11 cellular contexts compared by ENCODE assay signal in genomic region chrX:135099493-135099783, GRCh38. TPM values are rescaled to one million over a fixed set of nuclear protein-coding genes. Genes with fewer than 3 reads are reported as not detected.
A peak's percentile ranks its signal among the peaks of the same experiment; 100 is the strongest.
DNase-seq lines count a peak whose midpoint lies in the region; ATAC-seq and TF ChIP-seq lines count a peak whose summit lies in the region.
"Had no signal": no experiment of that assay in that cellular context is flagged by ENCODE, and none has a peak within 500 bp of the region (broad histone marks: within the 10 kb centered on the region; RNA-seq: fewer than 3 reads in every experiment).

No MANE protein-coding gene starts in this region.

- intact Hi-C loops in right cardiac atrium (cut with DNase I) (no loop called here), cardiac septum (cut with DNase I) (no loop called here)

- CTCF ChIA-PET in activated CD4-positive, alpha-beta memory T cell treated with anti-CD3 and anti-CD28 coated beads, Interleukin-2, amount 10 ng/mL, durations not matched to agents 7 days and 5 days (lab: Charles Lee): no interaction called here

- no peaks in the 10 kb centered on the region for H3K9me3 Mint-ChIP-seq in activated CD4-positive, alpha-beta memory T cell treated with anti-CD3 and anti-CD28 coated beads, Interleukin-2, amount 10 ng/mL, durations not matched to agents 7 days and 5 days
- peaks cover 6% of the 10 kb centered on the region for H3K9me3 Mint-ChIP-seq in type B pancreatic cell

- no peak for TF ChIP-seq CTCF in type B pancreatic cell (conservative IDR thresholded peaks at IDR 0.05)

- no peaks in the 10 kb centered on the region for H3K9me3 ChIP-seq in right cardiac atrium (ENCODE audit: control insufficient read depth, low read length)
- H3K9me3 ChIP-seq in iPS-18a (ENCODE audit: control insufficient read depth, low read depth, low read length): peaks cover 1% of the 10 kb centered on the region
- H3K9me3 ChIP-seq: heart right ventricle had no signal

- H3K9ac ChIP-seq in iPS-18a (ENCODE audit: low read length): no peak overlapping the region

- H3K27ac Mint-ChIP-seq in activated CD4-positive, alpha-beta memory T cell treated with anti-CD3 and anti-CD28 coated beads, Interleukin-2, amount 10 ng/mL, durations not matched to agents 7 days and 5 days: no peak overlapping the region
- H3K27ac Mint-ChIP-seq in type B pancreatic cell: no peak overlapping the region

- H3K27me3 ChIP-seq in right cardiac atrium (ENCODE audit: control insufficient read depth, insufficient read depth) (no peaks in the 10 kb centered on the region), iPS-18a (ENCODE audit: control insufficient read depth, insufficient read depth, low read length) (peaks cover 9% of the 10 kb centered on the region)

- ATAC-seq in right cardiac atrium: no peak
- no peak for ATAC-seq in HG03196 (IDR thresholded peaks at IDR 0.05; ENCODE audit: unreplicated experiment)

- peak overlapping the region; percentile 67 for H3K4me3 ChIP-seq in right cardiac atrium (ENCODE audit: low read length)
- peak overlapping the region; percentile 25 for H3K4me3 ChIP-seq in iPS-18a (ENCODE audit: low read length)

- H3K36me3 ChIP-seq in iPS-18a (ENCODE audit: control insufficient read depth, low read depth, low read length): no peaks in the 10 kb centered on the region
- H3K36me3 ChIP-seq: heart right ventricle had no signal

- H3K4me1 Mint-ChIP-seq in activated CD4-positive, alpha-beta memory T cell treated with anti-CD3 and anti-CD28 coated beads, Interleukin-2, amount 10 ng/mL, durations not matched to agents 7 days and 5 days: peaks cover 8% of the 10 kb centered on the region
- H3K4me1 Mint-ChIP-seq in type B pancreatic cell (ENCODE audit: unreplicated experiment): peaks cover 3% of the 10 kb centered on the region

- H3K27ac ChIP-seq in right cardiac atrium (ENCODE audit: low read length) (no peak overlapping the region), iPS-18a (ENCODE audit: low read length) (no peak overlapping the region)
- H3K27ac ChIP-seq: C4-2B, heart right ventricle had no signal

- peaks cover 51% of the 10 kb centered on the region for H3K27me3 Mint-ChIP-seq in activated CD4-positive, alpha-beta memory T cell treated with anti-CD3 and anti-CD28 coated beads, Interleukin-2, amount 10 ng/mL, durations not matched to agents 7 days and 5 days
- H3K27me3 Mint-ChIP-seq in type B pancreatic cell: peaks cover 30% of the 10 kb centered on the region

- peak overlapping the region; percentile 63 for H3K4me3 Mint-ChIP-seq in activated CD4-positive, alpha-beta memory T cell treated with anti-CD3 and anti-CD28 coated beads, Interleukin-2, amount 10 ng/mL, durations not matched to agents 7 days and 5 days
- peak overlapping the region; percentile 71 for H3K4me3 Mint-ChIP-seq in type B pancreatic cell

- H3K4me1 ChIP-seq in right cardiac atrium (ENCODE audit: control insufficient read depth, insufficient read depth, low read length): no peaks in the 10 kb centered on the region
- no peaks in the 10 kb centered on the region for H3K4me1 ChIP-seq in iPS-18a (ENCODE audit: control insufficient read depth, low read depth, low read length)

- DNase-seq in right cardiac atrium (no peak), cardiac septum (ENCODE audit: low spot score) (no peak), type B pancreatic cell (ENCODE audit: extremely low spot score, unreplicated experiment) (no peak), cerebellum (ENCODE audit: low spot score) (no peak), SKM-1 (lab: John Stamatoyannopoulos, UW; ENCODE audit: unreplicated experiment) (no peak)
- no peak for DNase-seq in activated CD4-positive, alpha-beta memory T cell treated with anti-CD3 and anti-CD28 coated beads, Interleukin-2, amount 10 ng/mL, durations not matched to agents 7 days and 5 days

- POLR2A ChIA-PET in activated CD4-positive, alpha-beta memory T cell treated with anti-CD3 and anti-CD28 coated beads, Interleukin-2, amount 10 ng/mL, durations not matched to agents 7 days and 5 days (lab: Charles Lee): no interaction called here

- WGBS in right cardiac atrium: 52% methylated on average over 10 of the region's 10 CpGs

- no peaks in the 10 kb centered on the region for H3K36me3 Mint-ChIP-seq in activated CD4-positive, alpha-beta memory T cell treated with anti-CD3 and anti-CD28 coated beads, Interleukin-2, amount 10 ng/mL, durations not matched to agents 7 days and 5 days (ENCODE audit: low read depth)
- no peaks in the 10 kb centered on the region for H3K36me3 Mint-ChIP-seq in type B pancreatic cell

RNA-seq across cellular contexts. Expression of gene SMIM10L2B, which starts 0.9 kb away (rescaled TPM):
- total RNA-seq in right cardiac atrium (10 to 100 TPM; 11.4 to 18.9 (median 15.4) TPM), cardiac septum (2.0 TPM), type B pancreatic cell (ENCODE audit: low replicate concordance) (3.4 and 5.3 TPM in 2 replicates), cerebellum (3.1 TPM)
- 19.2 TPM for polyA plus RNA-seq in right cardiac atrium
- total RNA-seq in activated CD4-positive, alpha-beta memory T cell treated with anti-CD3 and anti-CD28 coated beads, Interleukin-2, amount 10 ng/mL, durations not matched to agents 7 days and 5 days: under 1 TPM in 1 of 2 experiments, not detected in 1; 0.15 TPM

RNA-seq across cellular contexts. Expression of gene ETDB, which starts 20.9 kb away (rescaled TPM):
- total RNA-seq in right cardiac atrium (not detected), cardiac septum (not detected), type B pancreatic cell (ENCODE audit: low replicate concordance) (not detected in 2 replicates), cerebellum (not detected)
- not detected for polyA plus RNA-seq in right cardiac atrium
- not detected for total RNA-seq in activated CD4-positive, alpha-beta memory T cell treated with anti-CD3 and anti-CD28 coated beads, Interleukin-2, amount 10 ng/mL, durations not matched to agents 7 days and 5 days
- total RNA-seq: heart right ventricle, left ventricle myocardium superior had no signal
- polyA plus RNA-seq: heart right ventricle had no signal

RNA-seq across cellular contexts. Expression of gene RTL8A, which starts 47.5 kb away (rescaled TPM):
- 10 to 100 TPM; 28.1 to 40.5 (median 33.0) TPM for total RNA-seq in right cardiac atrium
- polyA plus RNA-seq in right cardiac atrium: 76.4 TPM
- total RNA-seq in cardiac septum: 30.4 TPM
- total RNA-seq in activated CD4-positive, alpha-beta memory T cell treated with anti-CD3 and anti-CD28 coated beads, Interleukin-2, amount 10 ng/mL, durations not matched to agents 7 days and 5 days: 10 to 100 TPM; 14.2 to 15.3 TPM
- 48.7 and 54.5 TPM in 2 replicates for total RNA-seq in type B pancreatic cell (ENCODE audit: low replicate concordance)
- total RNA-seq in cerebellum: 5.6 TPM
